Comparison of ENCODE assay signal across 6 cellular contexts in genomic region chr2:114123925-114124324, GRCh38.
"Had no signal": no experiment of that assay in that cellular context is flagged by ENCODE, and none has a peak within 500 bp of the region (broad histone marks: within the 10 kb centered on the region; RNA-seq: fewer than 3 reads in every experiment).

No MANE protein-coding gene starts in this region.

- H3K27ac Mint-ChIP-seq: H9 had no signal

- DNase-seq: GM23248, H9, HCEC 1CT, IMR-90, KG1 had no signal

- H3K9me3 Mint-ChIP-seq: H9 had no signal

- H3K27ac ChIP-seq: GM23248 had no signal

- H3K4me3 ChIP-seq: GM23248, K562 had no signal

- H3K9ac ChIP-seq: GM23248 had no signal

- H3K4me3 Mint-ChIP-seq: H9 had no signal
